17 cellular contexts compared by ENCODE assay signal in genomic region chr4:169859366-169860216, GRCh38.
DNase-seq lines count a peak whose midpoint lies in the region; ATAC-seq and TF ChIP-seq lines count a peak whose summit lies in the region.
"Had no signal": no experiment of that assay in that cellular context is flagged by ENCODE, and none has a peak within 500 bp of the region (broad histone marks: within the 10 kb centered on the region; RNA-seq: fewer than 3 reads in every experiment).

No MANE protein-coding gene starts in this region.

- H3K9me3 Mint-ChIP-seq in WTC11 = peaks cover 21% of the 10 kb centered on the region
- H3K9me3 Mint-ChIP-seq in stimulated activated memory B cell treated with anti-CD40 and anti-IgM and Interleukin-4, amounts not matched to agents 10 μg/mL and 1 μg/mL and 100 μg/mL, for 72 hours = peaks cover 4% of the 10 kb centered on the region

- H3K27ac Mint-ChIP-seq in WTC11 = no peak overlapping the region
- H3K27ac Mint-ChIP-seq in stimulated activated memory B cell treated with anti-CD40 and anti-IgM and Interleukin-4, amounts not matched to agents 10 μg/mL and 1 μg/mL and 100 μg/mL, for 72 hours = no peak overlapping the region

- no peaks in the 10 kb centered on the region; the same call in 1 of the 2 replicates for H3K27me3 Mint-ChIP-seq in WTC11 (ENCODE audit: low read depth)
- no peaks in the 10 kb centered on the region for H3K27me3 Mint-ChIP-seq in stimulated activated memory B cell treated with anti-CD40 and anti-IgM and Interleukin-4, amounts not matched to agents 10 μg/mL and 1 μg/mL and 100 μg/mL, for 72 hours

- CTCF ChIA-PET in WTC11 (lab: Charles Lee) = no interaction called here
- CTCF ChIA-PET in GM10248 (lab: Yijun Ruan, JAX) = interaction anchor here (1.1 kb wide), 1 partner anchor 49 kb away, joined by 4 read pairs; no protein-coding TSS in a partner anchor

- DNase-seq in NCI-H748 (lab: John Stamatoyannopoulos, UW; ENCODE audit: unreplicated experiment) (peak; percentile 17), NCI-H748 treated with DMSO at 0.1 percent for 48 hours (lab: John Stamatoyannopoulos, UW) (no peak), WTC11 (ENCODE audit: low spot score) (no peak), mucosa of descending colon (peak; percentile 38 to 58 (median 54)), transverse colon (peak; percentile 26), GM10248 (ENCODE audit: extremely low spot score) (no peak), esophagus muscularis mucosa (ENCODE audit: extremely low spot score) (no peak)
- DNase-seq: 8988T, DMS 273 treated with DMSO at 0.1 percent for 48 hours, H7, NCI-H1105, NCI-H1694 treated with DMSO at 0.1 percent for 48 hours, NCI-H2171, NCI-H446, NCI-H69 had no signal

- intact Hi-C loops in mucosa of descending colon (cut with DNase I, micrococcal nuclease) (no loop called here), transverse colon (cut with DNase I; ENCODE audit: low total_unique reads) (no loop called here), esophagus muscularis mucosa (cut with DNase I) (no loop called here)

- H3K27me3 ChIP-seq in transverse colon (no peaks in the 10 kb centered on the region), esophagus muscularis mucosa (peaks cover 0 to 6% (median 0%) of the 10 kb centered on the region in 4 donors)

- WGBS in transverse colon (ENCODE audit: low coverage in 1 of 2), 2 donors = 25 to 55% methylated on average over 6 to 14 of the region's 14 CpGs
- WGBS in esophagus muscularis mucosa = 79% methylated on average over 11 of the region's 14 CpGs

- H3K4me3 Mint-ChIP-seq in WTC11 = no peak overlapping the region
- H3K4me3 Mint-ChIP-seq in stimulated activated memory B cell treated with anti-CD40 and anti-IgM and Interleukin-4, amounts not matched to agents 10 μg/mL and 1 μg/mL and 100 μg/mL, for 72 hours = no peak overlapping the region

- POLR2A ChIA-PET in WTC11 (lab: Charles Lee) = interaction anchor here (0.5 kb wide), 1 partner anchor 36 kb away, joined by 3 read pairs; no protein-coding TSS in a partner anchor
- POLR2A ChIA-PET in GM10248 (lab: Yijun Ruan, JAX) = no interaction called here

- H3K9me3 ChIP-seq in mucosa of descending colon (no peaks in the 10 kb centered on the region), transverse colon (no peaks in the 10 kb centered on the region), esophagus muscularis mucosa (no peaks in the 10 kb centered on the region)

- peak; percentile 39; the same call in 1 of the 2 replicates for ATAC-seq in WTC11
- peak; percentile 58 for ATAC-seq in mucosa of descending colon
- ATAC-seq in stimulated activated memory B cell treated with anti-CD40 and anti-IgM and Interleukin-4, amounts not matched to agents 10 μg/mL and 1 μg/mL and 100 μg/mL, for 72 hours = no peak

- no peak overlapping the region for H3K4me3 ChIP-seq in mucosa of descending colon
- H3K4me3 ChIP-seq in transverse colon = no peak overlapping the region
- H3K4me3 ChIP-seq in esophagus muscularis mucosa = no peak overlapping the region

- no peak for TF ChIP-seq CTCF in WTC11 (IDR thresholded peaks at IDR 0.05)
- TF ChIP-seq CTCF in mucosa of descending colon (IDR thresholded peaks at IDR 0.05) = no peak
- TF ChIP-seq CTCF in transverse colon (IDR thresholded peaks at IDR 0.05) = no peak
- no peak for TF ChIP-seq CTCF in GM10248 (IDR thresholded peaks at IDR 0.05; ENCODE audit: control extremely low read depth, extremely low read depth, low read depth, missing control alignments)
- no peak for TF ChIP-seq CTCF in esophagus muscularis mucosa (IDR thresholded peaks at IDR 0.05)

- peaks cover 9% of the 10 kb centered on the region for H3K36me3 Mint-ChIP-seq in WTC11
- no peaks in the 10 kb centered on the region for H3K36me3 Mint-ChIP-seq in stimulated activated memory B cell treated with anti-CD40 and anti-IgM and Interleukin-4, amounts not matched to agents 10 μg/mL and 1 μg/mL and 100 μg/mL, for 72 hours

- TF ChIP-seq POLR2A in transverse colon (IDR thresholded peaks at IDR 0.05) (no peak), esophagus muscularis mucosa (IDR thresholded peaks at IDR 0.05; ENCODE audit: low read depth) (no peak)

- no peaks in the 10 kb centered on the region for H3K36me3 ChIP-seq in mucosa of descending colon (ENCODE audit: low read depth)
- no peaks in the 10 kb centered on the region for H3K36me3 ChIP-seq in transverse colon
- H3K36me3 ChIP-seq in esophagus muscularis mucosa = no peaks in the 10 kb centered on the region

- H3K4me1 ChIP-seq in mucosa of descending colon (ENCODE audit: low read depth) = peaks cover 8% of the 10 kb centered on the region
- no peaks in the 10 kb centered on the region for H3K4me1 ChIP-seq in transverse colon
- H3K4me1 ChIP-seq in esophagus muscularis mucosa = no peaks in the 10 kb centered on the region

- TF ChIP-seq EP300 in transverse colon (IDR thresholded peaks at IDR 0.05; ENCODE audit: low read depth) = no peak
- no peak for TF ChIP-seq EP300 in esophagus muscularis mucosa (IDR thresholded peaks at IDR 0.05)

- in situ Hi-C loops in transverse colon (cut with MboI; ENCODE audit: low pct_ligation_motif_present in 1 of 4, low pct_unique_long_range_greater_than_20kb in 1 of 4, low sequenced_read_pairs in 3 of 4) = no loop called here

- no peak overlapping the region for H3K27ac ChIP-seq in transverse colon
- no peak overlapping the region for H3K27ac ChIP-seq in esophagus muscularis mucosa (replicated peaks in 1 of 4)
- H3K27ac ChIP-seq: C4-2B had no signal

- H3K4me1 Mint-ChIP-seq in WTC11 = peaks cover 12% of the 10 kb centered on the region
- no peaks in the 10 kb centered on the region for H3K4me1 Mint-ChIP-seq in stimulated activated memory B cell treated with anti-CD40 and anti-IgM and Interleukin-4, amounts not matched to agents 10 μg/mL and 1 μg/mL and 100 μg/mL, for 72 hours

TF ChIP-seq in WTC11, 78 proteins besides CTCF, POLR2A, EP300 and RAD21:
- TF ChIP-seq ZNF232 (CRISPR knock-in tag; IDR thresholded peaks at IDR 0.05) (no peak), NFE2L1 (CRISPR knock-in tag; IDR thresholded peaks at IDR 0.05) (no peak), EMX1 (CRISPR knock-in tag; IDR thresholded peaks at IDR 0.05) (no peak), NR1H2 (CRISPR knock-in tag; IDR thresholded peaks at IDR 0.05) (no peak), GABPB1 (CRISPR knock-in tag; IDR thresholded peaks at IDR 0.05) (no peak), ZNF219 (CRISPR knock-in tag; IDR thresholded peaks at IDR 0.05; ENCODE audit: borderline replicate concordance) (no peak), NFATC4 (CRISPR knock-in tag; IDR thresholded peaks at IDR 0.05) (no peak), SOX15 (CRISPR knock-in tag; IDR thresholded peaks at IDR 0.05) (no peak), PRDM15 (CRISPR knock-in tag; IDR thresholded peaks at IDR 0.05) (no peak), E2F1 (CRISPR knock-in tag; IDR thresholded peaks at IDR 0.05) (no peak), ZNF317 (CRISPR knock-in tag; IDR thresholded peaks at IDR 0.05; ENCODE audit: borderline replicate concordance, low read depth) (no peak), JUN (CRISPR knock-in tag; IDR thresholded peaks at IDR 0.05) (no peak), TEAD1 (CRISPR knock-in tag; IDR thresholded peaks at IDR 0.05) (no peak)
TF ChIP-seq in WTC11: peak in this region for 0.

Comparison
In these comparisons a context has a peak if more than half of its experiments do, and no peak if none do; other contexts are left out.
1. DNase-seq: peak in NCI-H748 (single experiment), mucosa of descending colon (3 of 3) and transverse colon (single experiment); none in NCI-H748 treated with DMSO at 0.1 percent for 48 hours (single experiment), WTC11 (single experiment), GM10248 (single experiment) and esophagus muscularis mucosa (single experiment).